In the genomic region with DNA sequence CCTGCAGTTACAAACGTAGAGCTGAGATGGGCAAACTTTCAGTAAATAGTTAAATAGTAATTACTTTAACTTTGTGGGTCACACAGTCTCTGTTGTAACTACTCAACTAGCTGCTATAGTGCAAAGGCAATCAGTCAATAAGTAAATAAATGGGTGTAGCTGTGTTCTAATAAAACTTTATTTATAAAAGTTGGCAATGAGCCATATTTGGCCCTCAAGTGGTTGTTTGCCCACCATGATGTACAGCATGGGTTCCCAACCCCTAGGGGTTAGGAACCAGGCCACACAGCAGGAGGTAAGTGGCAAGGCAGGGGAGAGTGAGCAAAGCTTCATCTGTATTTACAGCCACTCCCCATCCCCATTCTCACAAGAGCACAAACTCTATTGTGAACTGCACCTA, we compare ENCODE assay signal across 2 cellular contexts.
TF ChIP-seq lines count a peak whose summit lies in the region.

No MANE protein-coding gene starts in this region.

TF ChIP-seq in HepG2, 621 proteins besides CTCF, POLR2A, EP300 and RAD21:
- TF ChIP-seq RBM39 (IDR thresholded peaks at IDR 0.05; ENCODE audit: low read depth, low read length, poor library complexity, severe bottlenecking): no peak
- TF ChIP-seq ZNF75D (CRISPR knock-in tag; IDR thresholded peaks at IDR 0.05; ENCODE audit: borderline replicate concordance): no peak
- TF ChIP-seq, protein P1, sequence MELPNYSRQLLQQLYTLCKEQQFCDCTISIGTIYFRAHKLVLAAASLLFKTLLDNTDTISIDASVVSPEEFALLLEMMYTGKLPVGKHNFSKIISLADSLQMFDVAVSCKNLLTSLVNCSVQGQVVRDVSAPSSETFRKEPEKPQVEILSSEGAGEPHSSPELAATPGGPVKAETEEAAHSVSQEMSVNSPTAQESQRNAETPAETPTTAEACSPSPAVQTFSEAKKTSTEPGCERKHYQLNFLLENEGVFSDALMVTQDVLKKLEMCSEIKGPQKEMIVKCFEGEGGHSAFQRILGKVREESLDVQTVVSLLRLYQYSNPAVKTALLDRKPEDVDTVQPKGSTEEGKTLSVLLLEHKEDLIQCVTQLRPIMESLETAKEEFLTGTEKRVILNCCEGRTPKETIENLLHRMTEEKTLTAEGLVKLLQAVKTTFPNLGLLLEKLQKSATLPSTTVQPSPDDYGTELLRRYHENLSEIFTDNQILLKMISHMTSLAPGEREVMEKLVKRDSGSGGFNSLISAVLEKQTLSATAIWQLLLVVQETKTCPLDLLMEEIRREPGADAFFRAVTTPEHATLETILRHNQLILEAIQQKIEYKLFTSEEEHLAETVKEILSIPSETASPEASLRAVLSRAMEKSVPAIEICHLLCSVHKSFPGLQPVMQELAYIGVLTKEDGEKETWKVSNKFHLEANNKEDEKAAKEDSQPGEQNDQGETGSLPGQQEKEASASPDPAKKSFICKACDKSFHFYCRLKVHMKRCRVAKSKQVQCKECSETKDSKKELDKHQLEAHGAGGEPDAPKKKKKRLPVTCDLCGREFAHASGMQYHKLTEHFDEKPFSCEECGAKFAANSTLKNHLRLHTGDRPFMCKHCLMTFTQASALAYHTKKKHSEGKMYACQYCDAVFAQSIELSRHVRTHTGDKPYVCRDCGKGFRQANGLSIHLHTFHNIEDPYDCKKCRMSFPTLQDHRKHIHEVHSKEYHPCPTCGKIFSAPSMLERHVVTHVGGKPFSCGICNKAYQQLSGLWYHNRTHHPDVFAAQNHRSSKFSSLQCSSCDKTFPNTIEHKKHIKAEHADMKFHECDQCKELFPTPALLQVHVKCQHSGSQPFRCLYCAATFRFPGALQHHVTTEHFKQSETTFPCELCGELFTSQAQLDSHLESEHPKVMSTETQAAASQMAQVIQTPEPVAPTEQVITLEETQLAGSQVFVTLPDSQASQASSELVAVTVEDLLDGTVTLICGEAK (IDR thresholded peaks at IDR 0.05): peak; percentile 65
- TF ChIP-seq, protein P1 (CRISPR knock-in tag; IDR thresholded peaks at IDR 0.05): peak; percentile 97

TF ChIP-seq in GM12878, 131 proteins besides CTCF, POLR2A, EP300 and RAD21:
- TF ChIP-seq, protein P1 (IDR thresholded peaks at IDR 0.05; ENCODE audit: borderline replicate concordance): peak; percentile 75
- TF ChIP-seq, protein P2, sequence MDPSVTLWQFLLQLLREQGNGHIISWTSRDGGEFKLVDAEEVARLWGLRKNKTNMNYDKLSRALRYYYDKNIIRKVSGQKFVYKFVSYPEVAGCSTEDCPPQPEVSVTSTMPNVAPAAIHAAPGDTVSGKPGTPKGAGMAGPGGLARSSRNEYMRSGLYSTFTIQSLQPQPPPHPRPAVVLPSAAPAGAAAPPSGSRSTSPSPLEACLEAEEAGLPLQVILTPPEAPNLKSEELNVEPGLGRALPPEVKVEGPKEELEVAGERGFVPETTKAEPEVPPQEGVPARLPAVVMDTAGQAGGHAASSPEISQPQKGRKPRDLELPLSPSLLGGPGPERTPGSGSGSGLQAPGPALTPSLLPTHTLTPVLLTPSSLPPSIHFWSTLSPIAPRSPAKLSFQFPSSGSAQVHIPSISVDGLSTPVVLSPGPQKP (IDR thresholded peaks at IDR 0.05; ENCODE audit: low read depth, low read length): no peak
TF ChIP-seq in GM12878: peak in this region for 1.
